Comparison of ENCODE assay signal across 9 cellular contexts in the genomic region with DNA sequence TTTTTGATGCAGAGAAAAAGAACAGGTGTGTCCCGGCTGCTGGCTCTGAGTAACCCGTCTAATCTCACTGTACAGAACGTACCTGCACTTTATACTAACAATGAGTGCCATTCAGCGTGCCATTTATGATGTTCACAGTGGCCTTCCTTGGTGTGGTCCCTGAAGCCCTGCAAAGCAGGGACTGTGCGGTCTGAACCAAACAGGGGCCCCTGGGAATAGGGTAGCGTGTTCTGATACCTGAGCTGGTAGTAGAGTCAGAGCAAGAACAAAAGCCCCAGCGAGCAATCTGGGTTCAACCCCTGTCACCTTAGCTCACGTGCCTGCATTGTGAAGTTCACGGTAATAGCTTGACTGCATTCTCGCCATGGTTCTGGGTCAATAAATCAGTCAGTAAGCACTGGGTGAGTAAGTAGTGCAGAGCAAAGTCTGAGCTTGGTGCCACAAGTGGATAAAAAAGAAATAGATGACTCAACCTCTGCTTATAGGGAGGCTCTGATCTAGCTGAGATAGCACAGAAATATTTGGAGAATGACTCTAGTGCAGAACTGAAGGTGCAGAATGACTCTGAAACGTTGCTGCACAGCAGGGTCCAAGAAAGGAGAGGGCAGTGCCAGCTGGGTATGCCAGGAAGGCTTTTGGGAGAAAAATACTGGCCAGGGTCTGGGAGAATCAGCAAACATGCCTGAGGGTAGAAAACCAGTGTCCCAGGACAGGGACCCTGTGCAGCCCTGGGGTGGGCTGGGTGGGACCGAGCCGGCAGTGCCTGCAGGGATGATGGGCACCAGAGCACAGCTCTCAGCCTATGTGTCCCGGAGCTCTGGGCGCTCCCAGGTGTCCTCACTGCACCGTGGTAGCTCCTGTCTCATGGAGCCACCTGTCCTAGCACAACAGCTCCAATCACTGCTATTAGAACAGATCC.
DNase-seq lines count a peak whose midpoint lies in the region; ATAC-seq, FAIRE-seq and TF ChIP-seq lines count a peak whose summit lies in the region.
"Had no signal": no experiment of that assay in that cellular context is flagged by ENCODE, and none has a peak within 500 bp of the region (broad histone marks: within the 10 kb centered on the region; RNA-seq: fewer than 3 reads in every experiment).

No MANE protein-coding gene starts in this region.

- FAIRE-seq in RCC 7860 (lab: Jason Lieb, UNC): peak; percentile 98
- FAIRE-seq: colon had no signal

- DNase-seq in DMS153 treated with DMSO at 0.1 percent for 48 hours (lab: John Stamatoyannopoulos, UW; ENCODE audit: unreplicated experiment) (peak; percentile 68), H4 (ENCODE audit: low spot score) (peak; percentile 69), RCC 7860 (ENCODE audit: low spot score) (peak; percentile 98), islet precursor cell (peak; percentile 90), glutamatergic neuron (no peak), superior temporal gyrus (ENCODE audit: extremely low spot score) (no peak), NCI-H1048 (lab: John Stamatoyannopoulos, UW) (no peak)

- peaks cover 6% of the 10 kb centered on the region for H3K9me3 Mint-ChIP-seq in glutamatergic neuron (ENCODE audit: unreplicated experiment)

- TF ChIP-seq CTCF in glutamatergic neuron (IDR thresholded peaks at IDR 0.05; ENCODE audit: partially characterized antibody, unreplicated experiment): no peak

- no peak overlapping the region for H3K4me3 Mint-ChIP-seq in glutamatergic neuron (ENCODE audit: unreplicated experiment)

- ATAC-seq in HG03045 (IDR thresholded peaks at IDR 0.05; ENCODE audit: unreplicated experiment): no peak

- no peak overlapping the region for H3K27ac Mint-ChIP-seq in glutamatergic neuron (ENCODE audit: unreplicated experiment)

- H3K27me3 Mint-ChIP-seq in glutamatergic neuron (ENCODE audit: unreplicated experiment): peaks cover 4% of the 10 kb centered on the region

- peaks cover 25% of the 10 kb centered on the region for H3K4me1 Mint-ChIP-seq in glutamatergic neuron (ENCODE audit: low read depth, unreplicated experiment)

- no peaks in the 10 kb centered on the region for H3K36me3 Mint-ChIP-seq in glutamatergic neuron (ENCODE audit: unreplicated experiment)

Comparison
In these comparisons a context has a peak if more than half of its experiments do, and no peak if none do; other contexts are left out.
1. DNase-seq: peak in DMS153 treated with DMSO at 0.1 percent for 48 hours (single experiment), H4 (single experiment), RCC 7860 (single experiment) and islet precursor cell (single experiment); none in glutamatergic neuron (single experiment), superior temporal gyrus (single experiment) and NCI-H1048 (single experiment).